In the genomic region with DNA sequence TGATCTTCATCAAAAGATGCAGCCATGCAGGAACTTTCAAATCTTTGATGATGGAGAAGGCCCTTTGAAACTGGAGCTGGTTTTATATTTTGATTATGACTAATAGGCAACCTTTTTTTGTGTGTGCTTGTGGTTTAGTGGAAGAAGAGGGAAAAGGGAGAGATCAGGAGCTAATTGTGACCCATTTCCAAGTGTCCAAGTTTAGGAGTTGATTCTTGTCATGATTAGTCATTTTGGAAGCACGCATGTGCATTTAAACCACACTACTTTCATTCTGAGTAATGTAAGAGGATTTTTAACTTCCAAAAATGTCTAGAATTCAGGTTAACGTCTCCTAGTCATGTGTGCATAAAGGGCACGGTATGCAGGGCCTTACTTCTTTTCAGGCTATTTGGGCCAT, we compare ENCODE assay signal across 8 cellular contexts. TPM values are rescaled to one million over a fixed set of nuclear protein-coding genes. Genes with fewer than 3 reads are reported as not detected.
DNase-seq lines count a peak whose midpoint lies in the region; ATAC-seq, FAIRE-seq and TF ChIP-seq lines count a peak whose summit lies in the region.

No MANE protein-coding gene starts in this region.

- H3K4me3 Mint-ChIP-seq in stimulated activated effector memory CD8-positive, alpha-beta T cell treated with anti-CD3 and anti-CD28 coated beads, Interleukin-12 subunit alpha, Interleukin-12 subunit beta, amount 100 ng/mL, for 72 hours = peak overlapping the region; percentile 41

- H3K9me2 ChIP-seq in SK-N-SH = no peaks in the 10 kb centered on the region

- ATAC-seq in stimulated activated effector memory CD8-positive, alpha-beta T cell treated with anti-CD3 and anti-CD28 coated beads, Interleukin-12 subunit alpha, Interleukin-12 subunit beta, amount 100 ng/mL, for 72 hours = no peak

- H3K27ac Mint-ChIP-seq in stimulated activated effector memory CD8-positive, alpha-beta T cell treated with anti-CD3 and anti-CD28 coated beads, Interleukin-12 subunit alpha, Interleukin-12 subunit beta, amount 100 ng/mL, for 72 hours = peak overlapping the region; percentile 77

- peaks cover 71% of the 10 kb centered on the region for H3K79me2 ChIP-seq in SK-N-SH (ENCODE audit: insufficient read depth)
- H3K79me2 ChIP-seq in fibroblast of lung (ENCODE audit: control insufficient read depth, insufficient read depth, low read length) = peaks cover 76% of the 10 kb centered on the region

- H3K9ac ChIP-seq in SK-N-SH (peak overlapping the region; percentile 29; the same call in 1 of the 2 replicates), fibroblast of lung (ENCODE audit: insufficient read depth, low read length) (no peak overlapping the region)

- TF ChIP-seq POLR2A in GM12892 (IDR thresholded peaks at IDR 0.05; ENCODE audit: low read depth, low read length) = no peak

- FAIRE-seq in GM12892 (lab: Jason Lieb, UNC) = peak; percentile 85

- H3K9me3 ChIP-seq in SK-N-SH (0 out of 2 replicates have a peak, but pooled peaks cover 3% of the 10 kb centered on the region), fibroblast of lung (ENCODE audit: control insufficient read depth, insufficient read depth, low read depth, low read length) (no peaks in the 10 kb centered on the region)

- H2AFZ ChIP-seq in SK-N-SH (ENCODE audit: low read depth) (no peak overlapping the region), fibroblast of lung (ENCODE audit: low read length) (no peak overlapping the region)

- no peaks in the 10 kb centered on the region for H3K27me3 ChIP-seq in SK-N-SH (ENCODE audit: insufficient read depth)
- no peaks in the 10 kb centered on the region for H3K27me3 ChIP-seq in fibroblast of lung (ENCODE audit: control insufficient read depth, insufficient read depth, low read length)

- H3K36me3 ChIP-seq in SK-N-SH (replicated peaks in 1 of 2; ENCODE audit: control insufficient read depth in 1 of 2, insufficient read depth in 2 of 2, low read length in 1 of 2) (peaks cover 7 to 20% of the 10 kb centered on the region in 2 experiments), fibroblast of lung (ENCODE audit: control insufficient read depth, insufficient read depth, low read length) (peaks cover 5% of the 10 kb centered on the region)

- peaks cover 65% of the 10 kb centered on the region for H4K20me1 ChIP-seq in SK-N-SH (ENCODE audit: insufficient read depth)
- H4K20me1 ChIP-seq in fibroblast of lung (ENCODE audit: control insufficient read depth, extremely low read depth, insufficient read depth, low read length) = peaks cover 7% of the 10 kb centered on the region

- TF ChIP-seq EP300 in SK-N-SH (IDR thresholded peaks at IDR 0.05; ENCODE audit: borderline replicate concordance in 1 of 2, low read depth in 1 of 2, low read length in 1 of 2) = peak in 1 of 2 experiments; percentile 77; a peak in 1 of 4 replicates

- H3K36me3 Mint-ChIP-seq in stimulated activated effector memory CD8-positive, alpha-beta T cell treated with anti-CD3 and anti-CD28 coated beads, Interleukin-12 subunit alpha, Interleukin-12 subunit beta, amount 100 ng/mL, for 72 hours = peaks cover 67% of the 10 kb centered on the region

- 19% methylated on average over 3 of the region's 3 CpGs for WGBS in SK-N-SH (ENCODE audit: low lambda C conversion rate)

- peak overlapping the region; percentile 47 to 83; a peak in 3 of 4 replicates for H3K27ac ChIP-seq in SK-N-SH (ENCODE audit: low read depth in 2 of 2, low read length in 1 of 2)
- peak overlapping the region; percentile 95 for H3K27ac ChIP-seq in fibroblast of lung (ENCODE audit: insufficient read depth, low read length)

- H3K9me3 Mint-ChIP-seq in stimulated activated effector memory CD8-positive, alpha-beta T cell treated with anti-CD3 and anti-CD28 coated beads, Interleukin-12 subunit alpha, Interleukin-12 subunit beta, amount 100 ng/mL, for 72 hours = no peaks in the 10 kb centered on the region

- peaks cover 71% of the 10 kb centered on the region for H3K4me1 Mint-ChIP-seq in stimulated activated effector memory CD8-positive, alpha-beta T cell treated with anti-CD3 and anti-CD28 coated beads, Interleukin-12 subunit alpha, Interleukin-12 subunit beta, amount 100 ng/mL, for 72 hours

- no peak for TF ChIP-seq CTCF in SK-N-SH (IDR thresholded peaks at IDR 0.05)
- TF ChIP-seq CTCF in fibroblast of lung (conservative IDR thresholded peaks at IDR 0.05 in 1 of 2, IDR thresholded peaks at IDR 0.05 in 1 of 2; ENCODE audit: low read depth in 1 of 2, low read length in 2 of 2) = no peak

- POLR2A ChIA-PET in SK-N-SH (lab: Yijun Ruan, JAX) = no interaction called here

- no peak for TF ChIP-seq RAD21 in SK-N-SH (IDR thresholded peaks at IDR 0.05; ENCODE audit: low read length)

- H3K4me3 ChIP-seq in SK-N-SH (ENCODE audit: low read depth in 2 of 2, low read length in 1 of 2) (peak overlapping the region; percentile 8 to 12; a peak in 1 of 4 replicates), fibroblast of lung (replicated peaks in 1 of 4; ENCODE audit: control extremely low read depth in 1 of 4, insufficient read depth in 1 of 4, low read depth in 3 of 4, low read length in 4 of 4) (peak overlapping the region; percentile 96 to 100 (median 97))

- H3F3A ChIP-seq in SK-N-SH (replicated peaks; ENCODE audit: insufficient read depth) = peaks cover 42% of the 10 kb centered on the region

- CTCF ChIA-PET in SK-N-SH (lab: Yijun Ruan, JAX) = interaction anchor here (0.7 to 1.4 kb wide), 3 partner anchors 14 to 509 kb away, joined by 3 to 5 read pairs (median 3); no protein-coding TSS in a partner anchor

- H3K4me1 ChIP-seq in SK-N-SH (ENCODE audit: control insufficient read depth in 1 of 2, insufficient read depth in 2 of 2, low read depth in 1 of 2, low read length in 1 of 2) = peaks cover 18 to 36% of the 10 kb centered on the region in 2 experiments; a peak in 3 of 4 replicates
- H3K4me1 ChIP-seq in fibroblast of lung (ENCODE audit: control insufficient read depth, extremely low read depth, insufficient read depth, low read length) = peaks cover 24% of the 10 kb centered on the region

- DNase-seq in GM12892 (ENCODE audit: insufficient read length) (no peak), SK-N-SH (no peak), fibroblast of lung (ENCODE audit: low read depth in 2 of 2) (peak; percentile 93 to 99), NCI-H1436 treated with DMSO at 0.1 percent for 48 hours (lab: John Stamatoyannopoulos, UW) (no peak), DMS53 (lab: John Stamatoyannopoulos, UW) (no peak), HT-29 (ENCODE audit: low spot score) (no peak), NCI-H1930 (lab: John Stamatoyannopoulos, UW) (no peak)
- DNase-seq in stimulated activated effector memory CD8-positive, alpha-beta T cell treated with anti-CD3 and anti-CD28 coated beads, Interleukin-12 subunit alpha, Interleukin-12 subunit beta, amount 100 ng/mL, for 72 hours (ENCODE audit: low spot score in 2 of 2) = no peak

- H3K4me2 ChIP-seq in SK-N-SH = peak overlapping the region; percentile 60; the same call in 1 of the 2 replicates
- H3K4me2 ChIP-seq in fibroblast of lung (ENCODE audit: extremely low read depth, insufficient read depth, low read length) = peak overlapping the region; percentile 86

TF ChIP-seq in SK-N-SH, 30 proteins besides CTCF, POLR2A, EP300 and RAD21 (continues in another document):
- TF ChIP-seq MEF2A (IDR thresholded peaks at IDR 0.05; ENCODE audit: borderline replicate concordance, low read depth) (peak; percentile 93), FOSL2 (IDR thresholded peaks at IDR 0.05; ENCODE audit: borderline replicate concordance, low read depth) (peak; percentile 87), SIN3A (IDR thresholded peaks at IDR 0.05; ENCODE audit: borderline replicate concordance, low read depth, low read length) (no peak), TCF12 (IDR thresholded peaks at IDR 0.05) (peak; percentile 80), YY1 (IDR thresholded peaks at IDR 0.05; ENCODE audit: low read depth) (0 out of 2 replicates have a peak, but pooled peaks have one; percentile 32), RFX5 (IDR thresholded peaks at IDR 0.05; ENCODE audit: low read length) (no peak), CHD2 (IDR thresholded peaks at IDR 0.05; ENCODE audit: low read length, partially characterized antibody) (no peak), NFIC (IDR thresholded peaks at IDR 0.05; ENCODE audit: borderline replicate concordance) (peak; percentile 73), MXI1 (IDR thresholded peaks at IDR 0.05; ENCODE audit: low read depth, low read length) (0 out of 2 replicates have a peak, but pooled peaks have one; percentile 34), NRF1 (IDR thresholded peaks at IDR 0.05; ENCODE audit: low read depth, low read length) (no peak), GABPA (IDR thresholded peaks at IDR 0.05; ENCODE audit: low read depth) (no peak)
- TF ChIP-seq, protein P1, sequence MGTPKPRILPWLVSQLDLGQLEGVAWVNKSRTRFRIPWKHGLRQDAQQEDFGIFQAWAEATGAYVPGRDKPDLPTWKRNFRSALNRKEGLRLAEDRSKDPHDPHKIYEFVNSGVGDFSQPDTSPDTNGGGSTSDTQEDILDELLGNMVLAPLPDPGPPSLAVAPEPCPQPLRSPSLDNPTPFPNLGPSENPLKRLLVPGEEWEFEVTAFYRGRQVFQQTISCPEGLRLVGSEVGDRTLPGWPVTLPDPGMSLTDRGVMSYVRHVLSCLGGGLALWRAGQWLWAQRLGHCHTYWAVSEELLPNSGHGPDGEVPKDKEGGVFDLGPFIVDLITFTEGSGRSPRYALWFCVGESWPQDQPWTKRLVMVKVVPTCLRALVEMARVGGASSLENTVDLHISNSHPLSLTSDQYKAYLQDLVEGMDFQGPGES (IDR thresholded peaks at IDR 0.05; ENCODE audit: low read depth, low read length) = no peak
- TF ChIP-seq, protein P2, sequence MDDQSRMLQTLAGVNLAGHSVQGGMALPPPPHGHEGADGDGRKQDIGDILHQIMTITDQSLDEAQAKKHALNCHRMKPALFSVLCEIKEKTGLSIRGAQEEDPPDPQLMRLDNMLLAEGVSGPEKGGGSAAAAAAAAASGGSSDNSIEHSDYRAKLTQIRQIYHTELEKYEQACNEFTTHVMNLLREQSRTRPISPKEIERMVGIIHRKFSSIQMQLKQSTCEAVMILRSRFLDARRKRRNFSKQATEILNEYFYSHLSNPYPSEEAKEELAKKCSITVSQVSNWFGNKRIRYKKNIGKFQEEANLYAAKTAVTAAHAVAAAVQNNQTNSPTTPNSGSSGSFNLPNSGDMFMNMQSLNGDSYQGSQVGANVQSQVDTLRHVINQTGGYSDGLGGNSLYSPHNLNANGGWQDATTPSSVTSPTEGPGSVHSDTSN (IDR thresholded peaks at IDR 0.05) = peak; percentile 74

RNA-seq across cellular contexts. Expression of a gene that starts 3.5 kb away (rescaled TPM):
- 4.8 TPM for polyA plus RNA-seq in GM12892 (2012; ENCODE audit: missing spikeins)
- polyA plus RNA-seq in SK-N-SH (2012; rRNA removed) (8.1 and 8.5 TPM in 2 replicates), fibroblast of lung (36.9 and 49.5 TPM in 2 replicates)
- 7.5 and 8.1 TPM in 2 replicates for polyA plus RNA-seq in SK-N-SH (2012; cell fraction: cytosol; rRNA removed)
- polyA plus RNA-seq in SK-N-SH (2012; cell fraction: nucleus; rRNA removed) = 5.9 and 8.0 TPM in 2 replicates
- total RNA-seq in fibroblast of lung = 53.7 and 63.9 TPM in 2 replicates
- 28.1 and 46.7 TPM in 2 replicates for polyA plus RNA-seq in fibroblast of lung (2012)
- polyA minus RNA-seq in fibroblast of lung (ENCODE audit: low replicate concordance) = 241 and 323 TPM in 2 replicates
- 22.1 and 22.3 TPM in 2 replicates for total RNA-seq in HT-29 (2014; rRNA removed; shearing (Covaris generic))

Comparison
In these comparisons a context has a peak if more than half of its experiments do, and no peak if none do; other contexts are left out.
1. DNase-seq: peak in fibroblast of lung (2 of 2); none in GM12892 (single experiment), SK-N-SH (single experiment), stimulated activated effector memory CD8-positive, alpha-beta T cell treated with anti-CD3 and anti-CD28 coated beads, Interleukin-12 subunit alpha, Interleukin-12 subunit beta, amount 100 ng/mL, for 72 hours (0 of 2), NCI-H1436 treated with DMSO at 0.1 percent for 48 hours (single experiment), DMS53 (single experiment), HT-29 (single experiment) and NCI-H1930 (0 of 2).